In the genomic region with DNA sequence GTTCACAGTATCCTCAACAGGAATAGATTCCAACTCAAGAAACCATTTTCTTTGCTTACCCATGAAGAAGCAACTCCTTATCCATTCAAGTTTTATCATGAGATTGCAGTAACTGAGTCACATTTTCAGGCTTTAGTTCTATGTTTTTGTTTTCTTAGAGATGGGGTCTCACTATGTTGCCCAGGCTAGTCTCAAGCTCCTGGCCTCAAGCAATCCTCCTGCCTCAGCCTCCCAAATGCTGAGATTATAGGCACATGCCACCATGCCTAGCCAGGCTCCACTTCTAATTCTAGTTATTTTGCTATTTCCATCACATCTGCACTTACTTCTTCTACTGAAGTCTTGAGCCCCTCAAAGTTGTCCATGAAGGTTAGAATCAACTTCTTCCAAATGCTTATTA, we compare ENCODE assay signal across 25 cellular contexts.
A peak's percentile ranks its signal among the peaks of the same experiment; 100 is the strongest.
DNase-seq lines count a peak whose midpoint lies in the region; ATAC-seq, FAIRE-seq and TF ChIP-seq lines count a peak whose summit lies in the region.
"Had no signal": no experiment of that assay in that cellular context is flagged by ENCODE, and none has a peak within 500 bp of the region (broad histone marks: within the 10 kb centered on the region; RNA-seq: fewer than 3 reads in every experiment).

No MANE protein-coding gene starts in this region.

- TF ChIP-seq CTCF in WTC11 (IDR thresholded peaks at IDR 0.05) (no peak), glutamatergic neuron (IDR thresholded peaks at IDR 0.05; ENCODE audit: partially characterized antibody, unreplicated experiment) (no peak)

- ATAC-seq in WTC11 (no peak), GM19395 (IDR thresholded peaks at IDR 0.05; ENCODE audit: unreplicated experiment) (no peak)
- no peak for ATAC-seq in central memory CD8-positive, alpha-beta T cell (replicated peaks; ENCODE audit: extremely low read depth, poor library complexity, severe bottlenecking)

- H3K9me3 Mint-ChIP-seq in WTC11 (no peaks in the 10 kb centered on the region), glutamatergic neuron (ENCODE audit: unreplicated experiment) (no peaks in the 10 kb centered on the region)
- no peaks in the 10 kb centered on the region for H3K9me3 Mint-ChIP-seq in central memory CD8-positive, alpha-beta T cell
- H3K9me3 Mint-ChIP-seq: CD14-positive monocyte; CD4-positive, alpha-beta memory T cell; CD4-positive, CD25-positive, alpha-beta regulatory T cell; CD8-positive, alpha-beta memory T cell had no signal

- H3K4me3 Mint-ChIP-seq in WTC11 (no peak overlapping the region), glutamatergic neuron (ENCODE audit: unreplicated experiment) (no peak overlapping the region)
- H3K4me3 Mint-ChIP-seq in central memory CD8-positive, alpha-beta T cell: no peak overlapping the region
- H3K4me3 Mint-ChIP-seq: CD14-positive monocyte; CD4-positive, alpha-beta memory T cell; CD4-positive, CD25-positive, alpha-beta regulatory T cell; CD8-positive, alpha-beta memory T cell had no signal

- peaks cover 3% of the 10 kb centered on the region; the same call in 1 of the 2 replicates for H3K36me3 Mint-ChIP-seq in WTC11
- peaks cover 4% of the 10 kb centered on the region for H3K36me3 Mint-ChIP-seq in central memory CD8-positive, alpha-beta T cell (ENCODE audit: insufficient read depth)
- H3K36me3 Mint-ChIP-seq in glutamatergic neuron (ENCODE audit: unreplicated experiment): peaks cover 6% of the 10 kb centered on the region

- no peaks in the 10 kb centered on the region for H3K27me3 Mint-ChIP-seq in WTC11 (ENCODE audit: low read depth)
- no peaks in the 10 kb centered on the region for H3K27me3 Mint-ChIP-seq in central memory CD8-positive, alpha-beta T cell
- H3K27me3 Mint-ChIP-seq in glutamatergic neuron (ENCODE audit: unreplicated experiment): no peaks in the 10 kb centered on the region
- H3K27me3 Mint-ChIP-seq: CD4-positive, alpha-beta memory T cell; CD4-positive, CD25-positive, alpha-beta regulatory T cell; CD8-positive, alpha-beta memory T cell had no signal

- H3K27ac Mint-ChIP-seq in WTC11 (no peak overlapping the region), glutamatergic neuron (ENCODE audit: unreplicated experiment) (no peak overlapping the region)
- peak overlapping the region; percentile 96 for H3K27ac Mint-ChIP-seq in central memory CD8-positive, alpha-beta T cell (ENCODE audit: low read depth)
- H3K27ac Mint-ChIP-seq: CD4-positive, alpha-beta memory T cell had no signal

- POLR2A ChIA-PET in WTC11 (lab: Charles Lee): no interaction called here

- H3K4me1 Mint-ChIP-seq in WTC11 (no peaks in the 10 kb centered on the region), glutamatergic neuron (ENCODE audit: low read depth, unreplicated experiment) (no peaks in the 10 kb centered on the region)
- peaks cover 38% of the 10 kb centered on the region for H3K4me1 Mint-ChIP-seq in central memory CD8-positive, alpha-beta T cell

- TF ChIP-seq POLR2A in GM12891 (IDR thresholded peaks at IDR 0.05; ENCODE audit: low read depth, low read length): no peak

- peak; percentile 31 for FAIRE-seq in GM12891 (lab: Jason Lieb, UNC)
- peak; percentile 33 for FAIRE-seq in GM18507 (lab: Jason Lieb, UNC)
- FAIRE-seq: A204.1, GM12892 had no signal

- no peak for DNase-seq in GM12891 (ENCODE audit: insufficient read length, low spot score)
- DNase-seq in GM18507 (ENCODE audit: extremely low spot score, insufficient read length, low read depth): no peak
- DNase-seq in WTC11 (ENCODE audit: low spot score): no peak
- DNase-seq in central memory CD8-positive, alpha-beta T cell (ENCODE audit: low spot score in 2 of 2): no peak
- DNase-seq in glutamatergic neuron: no peak
- no peak for DNase-seq in NCI-H146 treated with DMSO at 0.1 percent for 48 hours (lab: John Stamatoyannopoulos, UW; ENCODE audit: unreplicated experiment)
- DNase-seq: 8988T; ACHN; BE2C; C1 segment of cervical spinal cord; CD4-positive, alpha-beta memory T cell; CD4-positive, CD25-positive, alpha-beta regulatory T cell; CD8-positive, alpha-beta memory T cell; COR-L47; DMS 273 treated with DMSO at 0.1 percent for 48 hours; DMS153; DMS53; DMS79; DND-41; EL; GDM1 had no signal

- CTCF ChIA-PET in WTC11 (lab: Charles Lee): no interaction called here

TF ChIP-seq in GM12891, 5 proteins besides CTCF, POLR2A, EP300 and RAD21:
- TF ChIP-seq TAF1 (IDR thresholded peaks at IDR 0.05; ENCODE audit: low read depth, low read length): no peak

TF ChIP-seq in WTC11, 78 proteins besides CTCF, POLR2A, EP300 and RAD21:
- TF ChIP-seq, protein P1, sequence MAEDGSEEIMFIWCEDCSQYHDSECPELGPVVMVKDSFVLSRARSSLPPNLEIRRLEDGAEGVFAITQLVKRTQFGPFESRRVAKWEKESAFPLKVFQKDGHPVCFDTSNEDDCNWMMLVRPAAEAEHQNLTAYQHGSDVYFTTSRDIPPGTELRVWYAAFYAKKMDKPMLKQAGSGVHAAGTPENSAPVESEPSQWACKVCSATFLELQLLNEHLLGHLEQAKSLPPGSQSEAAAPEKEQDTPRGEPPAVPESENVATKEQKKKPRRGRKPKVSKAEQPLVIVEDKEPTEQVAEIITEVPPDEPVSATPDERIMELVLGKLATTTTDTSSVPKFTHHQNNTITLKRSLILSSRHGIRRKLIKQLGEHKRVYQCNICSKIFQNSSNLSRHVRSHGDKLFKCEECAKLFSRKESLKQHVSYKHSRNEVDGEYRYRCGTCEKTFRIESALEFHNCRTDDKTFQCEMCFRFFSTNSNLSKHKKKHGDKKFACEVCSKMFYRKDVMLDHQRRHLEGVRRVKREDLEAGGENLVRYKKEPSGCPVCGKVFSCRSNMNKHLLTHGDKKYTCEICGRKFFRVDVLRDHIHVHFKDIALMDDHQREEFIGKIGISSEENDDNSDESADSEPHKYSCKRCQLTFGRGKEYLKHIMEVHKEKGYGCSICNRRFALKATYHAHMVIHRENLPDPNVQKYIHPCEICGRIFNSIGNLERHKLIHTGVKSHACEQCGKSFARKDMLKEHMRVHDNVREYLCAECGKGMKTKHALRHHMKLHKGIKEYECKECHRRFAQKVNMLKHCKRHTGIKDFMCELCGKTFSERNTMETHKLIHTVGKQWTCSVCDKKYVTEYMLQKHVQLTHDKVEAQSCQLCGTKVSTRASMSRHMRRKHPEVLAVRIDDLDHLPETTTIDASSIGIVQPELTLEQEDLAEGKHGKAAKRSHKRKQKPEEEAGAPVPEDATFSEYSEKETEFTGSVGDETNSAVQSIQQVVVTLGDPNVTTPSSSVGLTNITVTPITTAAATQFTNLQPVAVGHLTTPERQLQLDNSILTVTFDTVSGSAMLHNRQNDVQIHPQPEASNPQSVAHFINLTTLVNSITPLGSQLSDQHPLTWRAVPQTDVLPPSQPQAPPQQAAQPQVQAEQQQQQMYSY (CRISPR knock-in tag; IDR thresholded peaks at IDR 0.05): no peak
- TF ChIP-seq ZNF121 (CRISPR knock-in tag; IDR thresholded peaks at IDR 0.05): peak; percentile 80
